29 cellular contexts compared by ENCODE assay signal in the genomic region with DNA sequence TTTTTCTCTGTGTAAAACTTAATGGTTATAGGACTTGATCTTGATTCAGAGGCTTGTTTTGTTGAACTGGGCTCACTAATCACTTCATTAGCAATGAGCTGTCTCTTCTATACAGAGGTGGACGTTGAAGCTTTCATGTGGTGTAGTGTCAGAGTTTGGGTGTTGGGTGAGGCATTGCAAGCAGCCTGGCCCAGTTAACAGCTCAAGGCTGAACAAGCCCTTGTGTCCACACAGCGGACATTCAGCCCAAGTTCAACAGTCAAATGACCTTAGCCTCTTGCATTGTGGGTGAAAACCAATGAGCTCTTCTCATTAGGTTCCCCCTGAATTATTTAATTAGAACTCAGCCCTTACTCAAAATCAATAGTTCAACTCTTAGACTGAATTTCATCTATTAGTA. TPM values are rescaled to one million over a fixed set of nuclear protein-coding genes. Genes with fewer than 3 reads are reported as not detected.
"Had no signal": no experiment of that assay in that cellular context is flagged by ENCODE, and none has a peak within 500 bp of the region (broad histone marks: within the 10 kb centered on the region; RNA-seq: fewer than 3 reads in every experiment).

No MANE protein-coding gene starts in this region.

- H3K9me3 ChIP-seq: ovary, psoas muscle, spleen, stomach, suprapubic skin, testis, tibial artery, transverse colon, upper lobe of right lung, uterus had no signal

- H3K36me3 ChIP-seq: ovary, uterus had no signal

- DNase-seq: naive thymus-derived CD4-positive, alpha-beta T cell; natural killer cell; occipital lobe; ovary; posterior cingulate gyrus; psoas muscle; right cardiac atrium; spleen; stimulated activated CD4-positive, alpha-beta T cell treated with anti-CD3 and anti-CD28 coated beads, Interleukin-12 subunit alpha, Interleukin-12 subunit beta, amount 100 ng/mL, for 4 hours; stimulated activated CD4-positive, alpha-beta T cell treated with anti-CD3 and anti-CD28 coated beads, Interleukin-1b, Interleukin-23, amount 100 ng/mL, for 48 hours; stimulated activated CD4-positive, alpha-beta T cell treated with anti-CD3 and anti-CD28 coated beads, Interleukin-4, amount 100 ng/mL, for 24 hours; stimulated activated naive B cell treated with anti-CD40 and anti-IgM and Interleukin-4, amounts not matched to agents 10 μg/mL and 1 μg/mL and 100 μg/mL, for 72 hours; stimulated activated naive CD4-positive, alpha-beta T cell treated with Interleukin-2 at 50 U/mL for 16 hours; stomach; testis; tibial artery; transverse colon; upper lobe of right lung; uterus had no signal

- ATAC-seq: naive thymus-derived CD4-positive, alpha-beta T cell; natural killer cell; psoas muscle; right cardiac atrium; sciatic nerve; stimulated activated effector memory CD8-positive, alpha-beta T cell treated with anti-CD3 and anti-CD28 coated beads, Interleukin-12 subunit alpha, Interleukin-12 subunit beta, amount 100 ng/mL, for 72 hours; stimulated activated naive B cell treated with anti-CD40 and anti-IgM and Interleukin-4, amounts not matched to agents 10 μg/mL and 1 μg/mL and 100 μg/mL, for 72 hours; upper lobe of right lung had no signal

- H3K4me3 ChIP-seq: neural progenitor cell, ovary, psoas muscle, skin epidermis, smooth muscle cell, spleen, stomach, suprapubic skin, testis, tibial artery, transverse colon, upper lobe of right lung, uterus had no signal

- H3K27me3 ChIP-seq: neural progenitor cell, ovary, spleen, stomach, suprapubic skin, testis, tibial artery, transverse colon, upper lobe of right lung, uterus had no signal

- H3K27ac ChIP-seq: neural progenitor cell, ovary, parathyroid adenoma, psoas muscle, skin epidermis, spleen, stomach, suprapubic skin, testis, tibial artery, transverse colon, upper lobe of right lung, uterus had no signal

- H3K4me1 ChIP-seq: neural progenitor cell, parathyroid adenoma, psoas muscle, suprapubic skin, transverse colon, upper lobe of right lung, uterus had no signal

RNA-seq across cellular contexts. Expression of a gene that starts 12.5 kb away (rescaled TPM):
- total RNA-seq: naive thymus-derived CD4-positive, alpha-beta T cell; natural killer cell; occipital lobe; progenitor cell of endocrine pancreas; renal cortical epithelial cell; right cardiac atrium; subcutaneous adipose tissue; suprapubic skin; transverse colon had no signal

RNA-seq across cellular contexts. Expression of a gene that starts 52.7 kb away (rescaled TPM):
- total RNA-seq: natural killer cell had no signal
